Comparison of ENCODE assay signal across 1 cellular context in the genomic region with DNA sequence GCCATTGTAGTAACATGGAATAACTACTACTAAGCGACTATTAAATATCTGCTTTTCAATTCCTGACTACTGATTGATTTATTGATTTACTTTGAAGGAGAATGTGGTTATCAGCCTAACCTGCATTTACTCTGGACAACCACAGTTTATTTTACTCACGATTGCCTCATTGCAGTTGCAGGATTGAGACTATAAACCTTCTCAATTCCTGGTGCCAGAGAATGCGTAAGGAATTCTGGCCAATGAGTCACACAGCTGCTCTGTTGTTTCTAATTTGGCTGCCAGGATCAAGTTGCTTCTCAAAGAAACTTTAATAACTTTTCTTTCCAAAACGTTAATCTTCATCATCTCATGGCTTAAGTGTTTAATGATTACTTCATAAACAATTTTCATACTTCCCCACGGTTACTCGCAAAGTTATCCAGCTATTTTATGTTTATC.
TF ChIP-seq lines count a peak whose summit lies in the region.

No MANE protein-coding gene starts in this region.

TF ChIP-seq in HEK293, 187 proteins besides CTCF, POLR2A, EP300 and RAD21 (continued from another document):
- TF ChIP-seq, protein P1, sequence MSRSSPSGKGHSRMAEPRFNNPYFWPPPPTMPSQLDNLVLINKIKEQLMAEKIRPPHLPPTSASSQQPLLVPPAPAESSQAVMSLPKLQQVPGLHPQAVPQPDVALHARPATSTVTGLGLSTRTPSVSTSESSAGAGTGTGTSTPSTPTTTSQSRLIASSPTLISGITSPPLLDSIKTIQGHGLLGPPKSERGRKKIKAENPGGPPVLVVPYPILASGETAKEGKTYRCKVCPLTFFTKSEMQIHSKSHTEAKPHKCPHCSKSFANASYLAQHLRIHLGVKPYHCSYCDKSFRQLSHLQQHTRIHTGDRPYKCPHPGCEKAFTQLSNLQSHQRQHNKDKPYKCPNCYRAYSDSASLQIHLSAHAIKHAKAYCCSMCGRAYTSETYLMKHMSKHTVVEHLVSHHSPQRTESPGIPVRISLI (tag by site-specific recombination; IDR thresholded peaks at IDR 0.05), result peak; percentile 60; the same call in 1 of the 2 replicates
- TF ChIP-seq ZNF184 (tag by site-specific recombination; IDR thresholded peaks at IDR 0.05), result peak; percentile 42
- no peak for TF ChIP-seq ZSCAN23 (tag by site-specific recombination; IDR thresholded peaks at IDR 0.05)
- TF ChIP-seq ZNF174 (tag by site-specific recombination; IDR thresholded peaks at IDR 0.05), result no peak
- TF ChIP-seq ZNF529 (tag by site-specific recombination; IDR thresholded peaks at IDR 0.05; ENCODE audit: insufficient replicate concordance), result peak; percentile 43
- TF ChIP-seq BCL11A (tag by site-specific recombination; IDR thresholded peaks at IDR 0.05; ENCODE audit: low read depth), result peak; percentile 45; the same call in 1 of the 2 replicates
- peak; percentile 50; the same call in 1 of the 2 replicates for TF ChIP-seq ZNF558 (tag by site-specific recombination; IDR thresholded peaks at IDR 0.05)
- TF ChIP-seq, protein P2, sequence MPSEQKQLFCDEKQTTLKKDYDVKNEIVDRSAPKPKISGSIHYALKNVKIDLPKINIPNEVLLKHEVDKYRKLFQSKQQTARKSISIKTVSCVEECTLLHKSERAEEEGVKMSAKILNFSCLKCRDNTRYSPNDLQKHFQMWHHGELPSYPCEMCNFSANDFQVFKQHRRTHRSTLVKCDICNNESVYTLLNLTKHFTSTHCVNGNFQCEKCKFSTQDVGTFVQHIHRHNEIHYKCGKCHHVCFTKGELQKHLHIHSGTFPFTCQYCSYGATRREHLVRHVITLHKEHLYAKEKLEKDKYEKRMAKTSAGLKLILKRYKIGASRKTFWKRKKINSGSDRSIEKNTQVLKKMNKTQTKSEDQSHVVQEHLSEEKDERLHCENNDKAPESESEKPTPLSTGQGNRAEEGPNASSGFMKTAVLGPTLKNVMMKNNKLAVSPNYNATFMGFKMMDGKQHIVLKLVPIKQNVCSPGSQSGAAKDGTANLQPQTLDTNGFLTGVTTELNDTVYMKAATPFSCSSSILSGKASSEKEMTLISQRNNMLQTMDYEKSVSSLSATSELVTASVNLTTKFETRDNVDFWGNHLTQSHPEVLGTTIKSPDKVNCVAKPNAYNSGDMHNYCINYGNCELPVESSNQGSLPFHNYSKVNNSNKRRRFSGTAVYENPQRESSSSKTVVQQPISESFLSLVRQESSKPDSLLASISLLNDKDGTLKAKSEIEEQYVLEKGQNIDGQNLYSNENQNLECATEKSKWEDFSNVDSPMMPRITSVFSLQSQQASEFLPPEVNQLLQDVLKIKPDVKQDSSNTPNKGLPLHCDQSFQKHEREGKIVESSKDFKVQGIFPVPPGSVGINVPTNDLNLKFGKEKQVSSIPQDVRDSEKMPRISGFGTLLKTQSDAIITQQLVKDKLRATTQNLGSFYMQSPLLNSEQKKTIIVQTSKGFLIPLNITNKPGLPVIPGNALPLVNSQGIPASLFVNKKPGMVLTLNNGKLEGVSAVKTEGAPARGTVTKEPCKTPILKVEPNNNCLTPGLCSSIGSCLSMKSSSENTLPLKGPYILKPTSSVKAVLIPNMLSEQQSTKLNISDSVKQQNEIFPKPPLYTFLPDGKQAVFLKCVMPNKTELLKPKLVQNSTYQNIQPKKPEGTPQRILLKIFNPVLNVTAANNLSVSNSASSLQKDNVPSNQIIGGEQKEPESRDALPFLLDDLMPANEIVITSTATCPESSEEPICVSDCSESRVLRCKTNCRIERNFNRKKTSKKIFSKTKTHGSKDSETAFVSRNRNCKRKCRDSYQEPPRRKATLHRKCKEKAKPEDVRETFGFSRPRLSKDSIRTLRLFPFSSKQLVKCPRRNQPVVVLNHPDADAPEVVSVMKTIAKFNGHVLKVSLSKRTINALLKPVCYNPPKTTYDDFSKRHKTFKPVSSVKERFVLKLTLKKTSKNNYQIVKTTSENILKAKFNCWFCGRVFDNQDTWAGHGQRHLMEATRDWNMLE (tag by site-specific recombination; conservative IDR thresholded peaks at IDR 0.05; ENCODE audit: low read depth), result 0 out of 2 replicates have a peak, but pooled peaks have one; percentile 16
